9 cellular contexts compared by ENCODE assay signal in genomic region chr6:151004415-151005024, GRCh38.
A peak's percentile ranks its signal among the peaks of the same experiment; 100 is the strongest.
DNase-seq lines count a peak whose midpoint lies in the region; ATAC-seq and TF ChIP-seq lines count a peak whose summit lies in the region.
"Had no signal": no experiment of that assay in that cellular context is flagged by ENCODE, and none has a peak within 500 bp of the region (broad histone marks: within the 10 kb centered on the region; RNA-seq: fewer than 3 reads in every experiment).

No MANE protein-coding gene starts in this region.

- no peaks in the 10 kb centered on the region for H3K9me3 Mint-ChIP-seq in nephron

- TF ChIP-seq CTCF in cardiac fibroblast (IDR thresholded peaks at IDR 0.05; ENCODE audit: low read depth, low read length) (no peak), nephron (IDR thresholded peaks at IDR 0.05; ENCODE audit: unreplicated experiment in 3 of 3) (no peak)

- H3K27ac ChIP-seq in substantia nigra (ENCODE audit: low read depth, low read length, poor library complexity, severe bottlenecking): no peak overlapping the region

- H3K36me3 Mint-ChIP-seq in nephron (ENCODE audit: low read depth): no peaks in the 10 kb centered on the region

- ATAC-seq in HG03439 (IDR thresholded peaks at IDR 0.05; ENCODE audit: unreplicated experiment): no peak
- no peak for ATAC-seq in HG03159 (IDR thresholded peaks at IDR 0.05; ENCODE audit: unreplicated experiment)

- DNase-seq in NCI-H510A treated with DMSO at 0.1 percent for 48 hours (lab: John Stamatoyannopoulos, UW): peak; percentile 33
- DNase-seq in NCI-H510A (lab: John Stamatoyannopoulos, UW): no peak
- peak; percentile 91 for DNase-seq in NCI-H226
- peak; percentile 96 to 97 for DNase-seq in cardiac fibroblast (ENCODE audit: low read depth in 2 of 2)
- no peak for DNase-seq in substantia nigra (lab: John Stamatoyannopoulos, UW)

- peak overlapping the region in 2 of 3 experiments; percentile 15 to 56 for H3K4me3 Mint-ChIP-seq in nephron
- H3K4me3 Mint-ChIP-seq: B cell had no signal

- peaks cover 63% of the 10 kb centered on the region for H3K4me1 Mint-ChIP-seq in nephron

- no peak overlapping the region for H3K4me3 ChIP-seq in cardiac fibroblast (replicated peaks in 1 of 2; ENCODE audit: low read depth in 2 of 2, low read length in 2 of 2)

- H3K27ac Mint-ChIP-seq in nephron: peak overlapping the region; percentile 91 to 98 (median 97)
- H3K27ac Mint-ChIP-seq: B cell had no signal

- no peaks in the 10 kb centered on the region for H3K27me3 Mint-ChIP-seq in nephron (ENCODE audit: low read depth)
- H3K27me3 Mint-ChIP-seq: B cell had no signal

Comparison
In these comparisons a context has a peak if more than half of its experiments do, and no peak if none do; other contexts are left out.
1. DNase-seq: peak in NCI-H510A treated with DMSO at 0.1 percent for 48 hours (single experiment), NCI-H226 (single experiment) and cardiac fibroblast (2 of 2); none in NCI-H510A (single experiment) and substantia nigra (0 of 49).